In the genomic region with DNA sequence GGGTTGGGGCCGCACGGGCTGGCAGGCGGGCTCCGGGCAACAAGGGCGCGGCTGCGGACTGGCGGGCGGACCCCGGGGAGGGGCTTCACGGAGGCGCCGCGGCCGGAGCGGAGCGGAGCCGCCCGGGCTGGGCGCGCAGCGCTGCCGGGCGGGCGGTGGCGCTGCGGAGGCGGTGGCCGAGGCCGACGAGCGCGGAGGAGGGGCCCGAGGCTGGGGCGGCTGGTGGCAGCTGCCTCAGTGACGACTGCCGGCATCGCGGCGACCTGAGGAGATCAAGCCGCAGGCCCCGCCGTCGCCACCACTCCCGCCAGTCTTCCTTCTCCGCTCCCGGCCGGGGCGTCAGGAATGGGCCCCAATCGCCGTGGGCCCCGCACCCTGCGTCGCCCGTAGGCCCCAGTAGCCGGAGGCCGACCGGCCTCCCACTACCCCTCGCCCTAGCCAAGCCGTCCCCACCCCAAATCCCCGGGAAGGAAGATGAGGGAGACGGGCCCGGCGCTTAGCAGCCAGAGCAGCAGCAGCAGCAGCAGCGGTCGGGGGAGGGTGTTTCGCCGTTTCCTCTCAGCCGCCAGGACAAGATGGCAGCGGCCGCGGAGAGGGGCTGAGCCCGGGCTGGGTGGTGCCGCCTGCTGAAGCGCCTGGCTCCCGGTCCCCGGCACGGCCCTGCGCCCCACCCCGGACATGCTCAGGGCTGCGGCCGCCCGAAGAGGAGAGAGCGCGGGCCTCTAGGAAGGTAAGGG, we compare ENCODE assay signal across 8 cellular contexts. TPM values are rescaled to one million over a fixed set of nuclear protein-coding genes. Genes with fewer than 3 reads are reported as not detected.
DNase-seq lines count a peak whose midpoint lies in the region; ATAC-seq and TF ChIP-seq lines count a peak whose summit lies in the region.

A gene (plus strand): TSS at position 222 of the 737 bp plus-strand sequence.

- H3K36me3 ChIP-seq in prostate gland (no peaks in the 10 kb centered on the region), upper lobe of right lung (no peaks in the 10 kb centered on the region)

- H3K27ac Mint-ChIP-seq in T-helper 1 cell treated with Interleukin-12 subunit alpha and Interleukin-12 subunit beta and Interleukin-4 antibody, amounts not matched to agents 30 μg/mL and 1 μg/mL, for 36 hours = peak within 1 kb of the TSS; percentile 99

- H3K27me3 ChIP-seq in prostate gland (replicated peaks; ENCODE audit: insufficient read depth) (no peaks in the 10 kb centered on the region), upper lobe of right lung (no peaks in the 10 kb centered on the region)

- H3K36me3 Mint-ChIP-seq in T-helper 1 cell treated with Interleukin-12 subunit alpha and Interleukin-12 subunit beta and Interleukin-4 antibody, amounts not matched to agents 30 μg/mL and 1 μg/mL, for 36 hours (ENCODE audit: low read depth) = peaks cover 14% of the 10 kb centered on the region

- H3K9me3 Mint-ChIP-seq in T-helper 1 cell treated with Interleukin-12 subunit alpha and Interleukin-12 subunit beta and Interleukin-4 antibody, amounts not matched to agents 30 μg/mL and 1 μg/mL, for 36 hours = peaks cover 5% of the 10 kb centered on the region

- H3K4me1 Mint-ChIP-seq in T-helper 1 cell treated with Interleukin-12 subunit alpha and Interleukin-12 subunit beta and Interleukin-4 antibody, amounts not matched to agents 30 μg/mL and 1 μg/mL, for 36 hours (ENCODE audit: low read depth) = peaks cover 28% of the 10 kb centered on the region

- intact Hi-C loops in left cardiac atrium (cut with DNase I) = loop anchor here (2.0 to 10.0 kb wide), 5 partner anchors 70 to 93 kb away; a partner anchor contains a TSS
- intact Hi-C loops in prostate gland (cut with DNase I) = loop anchor here (5.0 to 10.0 kb wide), 3 partner anchors 70 to 477 kb away; a partner anchor contains a TSS
- intact Hi-C loops in upper lobe of right lung (cut with DNase I) = no loop called here

- H3K27me3 Mint-ChIP-seq in T-helper 1 cell treated with Interleukin-12 subunit alpha and Interleukin-12 subunit beta and Interleukin-4 antibody, amounts not matched to agents 30 μg/mL and 1 μg/mL, for 36 hours (ENCODE audit: low read depth) = no peaks in the 10 kb centered on the region

- peak; percentile 44 for TF ChIP-seq CTCF in GM12874 (IDR thresholded peaks at IDR 0.05; ENCODE audit: insufficient read depth, low read depth, low read length)
- TF ChIP-seq CTCF in prostate gland (IDR thresholded peaks at IDR 0.05) = peak in 3 of 4 experiments; percentile 3 to 56 (median 24)
- peak; percentile 27 for TF ChIP-seq CTCF in upper lobe of right lung (IDR thresholded peaks at IDR 0.05)

- DNase-seq in NCI-H1092 (lab: John Stamatoyannopoulos, UW) = peak; percentile 69
- DNase-seq in amniotic epithelial cell (ENCODE audit: low read depth) = peak; percentile 59
- peak; percentile 88 for DNase-seq in left cardiac atrium
- DNase-seq in prostate gland (ENCODE audit: low spot score) = peak; percentile 75
- DNase-seq in upper lobe of right lung = peak; percentile 95

- H3K4me3 ChIP-seq in prostate gland = peak within 1 kb of the TSS; percentile 64 to 95
- H3K4me3 ChIP-seq in upper lobe of right lung = peak within 1 kb of the TSS; percentile 92

- H3K9me3 ChIP-seq in prostate gland (no peaks in the 10 kb centered on the region), upper lobe of right lung (no peaks in the 10 kb centered on the region)

- H3K27ac ChIP-seq in prostate gland (peak within 1 kb of the TSS; percentile 99 to 100), upper lobe of right lung (peak within 1 kb of the TSS; percentile 100)

- TF ChIP-seq POLR2A in prostate gland (IDR thresholded peaks at IDR 0.05) = peak; percentile 43

- under 1% methylated on average over 54 of the region's 85 CpGs for WGBS in prostate gland

- H3K4me1 ChIP-seq in prostate gland (replicated peaks) (no peaks in the 10 kb centered on the region), upper lobe of right lung (peaks cover 26% of the 10 kb centered on the region)

- peak; percentile 80 for ATAC-seq in HG02610 (IDR thresholded peaks at IDR 0.05; ENCODE audit: unreplicated experiment)
- peak; percentile 90 to 92 for ATAC-seq in left cardiac atrium
- ATAC-seq in upper lobe of right lung = peak; percentile 92

- H3K4me3 Mint-ChIP-seq in T-helper 1 cell treated with Interleukin-12 subunit alpha and Interleukin-12 subunit beta and Interleukin-4 antibody, amounts not matched to agents 30 μg/mL and 1 μg/mL, for 36 hours = peak within 1 kb of the TSS; percentile 93

RNA-seq across cellular contexts. Expression of the gene that starts here (rescaled TPM):
- total RNA-seq in left cardiac atrium (100 to 1,000 TPM; 202 to 226 TPM), prostate gland (10 to 100 TPM; 90.4 to 97.2 TPM), upper lobe of right lung (146 TPM)

Comparison
In these comparisons a context has a peak if more than half of its experiments do, and no peak if none do; other contexts are left out.
1. Peak in every context shown above with its lines: DNase-seq, ATAC-seq, H3K4me3 ChIP-seq and H3K27ac ChIP-seq.